In the genomic region with DNA sequence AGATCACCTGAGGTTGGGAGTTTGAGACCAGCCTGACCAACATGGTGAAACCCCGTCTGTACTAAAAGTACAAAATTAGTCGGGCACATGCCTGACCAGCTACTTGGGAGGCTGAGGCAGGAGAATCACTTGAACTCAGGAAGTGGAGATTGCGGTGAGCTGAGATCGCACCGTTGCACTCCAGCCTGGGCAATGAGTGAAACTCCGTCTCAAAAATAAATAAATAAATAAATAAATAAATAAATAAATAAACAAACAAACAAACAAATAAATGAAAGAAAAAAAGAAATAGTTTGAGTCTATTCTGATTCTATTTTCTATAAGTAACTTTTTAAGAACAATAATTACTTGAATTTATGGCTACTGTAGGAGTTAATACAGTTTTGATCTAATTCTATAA, we compare ENCODE assay signal across 13 cellular contexts. TPM values are rescaled to one million over a fixed set of nuclear protein-coding genes. Genes with fewer than 3 reads are reported as not detected.
"Had no signal": no experiment of that assay in that cellular context is flagged by ENCODE, and none has a peak within 500 bp of the region (broad histone marks: within the 10 kb centered on the region; RNA-seq: fewer than 3 reads in every experiment).

No MANE protein-coding gene starts in this region.

RNA-seq across cellular contexts. Expression of a gene that starts 6.3 kb away (rescaled TPM):
- total RNA-seq: activated naive CD4-positive, alpha-beta T cell treated with anti-CD3 and anti-CD28 coated beads for 36 hours; activated naive CD4-positive, alpha-beta T cell treated with anti-CD3 and anti-CD28 coated beads, Interleukin-2, amount 50 U/mL, for 72 hours; activated naive CD8-positive, alpha-beta T cell treated with anti-CD3 and anti-CD28 coated beads for 36 hours; activated naive CD8-positive, alpha-beta T cell treated with anti-CD3 and anti-CD28 coated beads, Interleukin-2, amount 10 ng/mL, durations not matched to agents 7 days and 5 days; activated T-cell treated with anti-CD3 and anti-CD28 coated beads, Interleukin-2, amount 50 U/mL, for 4 hours; activated T-cell treated with anti-CD3 and anti-CD28 coated beads, Interleukin-2, amount 50 U/mL, for 72 hours; activated T-helper 1 cell treated with anti-CD3 and anti-CD28 coated beads, Interleukin-12 subunit alpha, Interleukin-12 subunit beta, Interleukin-2, Interleukin-4 antibody, amounts not matched to agents 30 ng/mL and 10 ng/mL and 1 ng/mL, durations not matched to agents 14 hours and 24 hours and 36 hours; activated T-helper 17 cell treated with anti-CD3 and anti-CD28 coated beads, Interleukin-2, amount 50 U/mL, for 72 hours; activated T-helper 2 cell treated with anti-CD3 and anti-CD28 coated beads, Interferon-gamma antibody, Interleukin-2, Interleukin-4, amounts not matched to agents 10 μg/mL and 5 μg/mL and 100 μg/mL, durations not matched to agents 14 hours and 24 hours and 36 hours; ascending aorta; cardiac muscle cell; cardiac septum; chondrocyte had no signal
- polyA plus RNA-seq: cardiac muscle cell had no signal
